8 cellular contexts compared by ENCODE assay signal in genomic region chr1:156052862-156053769, GRCh38. TPM values are rescaled to one million over a fixed set of nuclear protein-coding genes. Genes with fewer than 3 reads are reported as not detected.
DNase-seq lines count a peak whose midpoint lies in the region; ATAC-seq and TF ChIP-seq lines count a peak whose summit lies in the region.

No MANE protein-coding gene starts in this region.

- H3K36me3 Mint-ChIP-seq in activated T-cell treated with anti-CD3 and anti-CD28 coated beads, Interleukin-2, amount 50 U/mL, for 4 hours (ENCODE audit: insufficient read depth) = peaks cover 7% of the 10 kb centered on the region
- H3K36me3 Mint-ChIP-seq in naive thymus-derived CD8-positive, alpha-beta T cell = peaks cover 0 to 23% (median 0%) of the 10 kb centered on the region in 3 donors
- peaks cover 23 to 25% of the 10 kb centered on the region in 2 donors for H3K36me3 Mint-ChIP-seq in stimulated activated naive B cell treated with anti-CD40 and anti-IgM and Interleukin-4, amounts not matched to agents 10 μg/mL and 1 μg/mL and 100 μg/mL, for 72 hours

- no peaks in the 10 kb centered on the region for H3K27me3 ChIP-seq in PC-3 (ENCODE audit: low read length)
- no peaks in the 10 kb centered on the region for H3K27me3 ChIP-seq in esophagus muscularis mucosa

- TF ChIP-seq CTCF in PC-3 (conservative IDR thresholded peaks at IDR 0.05; ENCODE audit: low read depth, low read length) = peak; percentile 43
- TF ChIP-seq CTCF in esophagus muscularis mucosa (IDR thresholded peaks at IDR 0.05) = no peak

- H3K4me3 ChIP-seq in PC-3 (ENCODE audit: low read length) (peak overlapping the region; percentile 84), esophagus muscularis mucosa (peak overlapping the region; percentile 70 to 100 (median 93))

- H3K9me2 ChIP-seq in PC-3 (replicated peaks; ENCODE audit: low read length) = no peaks in the 10 kb centered on the region

- H3K27me3 Mint-ChIP-seq in activated T-cell treated with anti-CD3 and anti-CD28 coated beads, Interleukin-2, amount 50 U/mL, for 4 hours (ENCODE audit: low read depth) = no peaks in the 10 kb centered on the region
- H3K27me3 Mint-ChIP-seq in naive thymus-derived CD8-positive, alpha-beta T cell = no peaks in the 10 kb centered on the region
- H3K27me3 Mint-ChIP-seq in stimulated activated naive B cell treated with anti-CD40 and anti-IgM and Interleukin-4, amounts not matched to agents 10 μg/mL and 1 μg/mL and 100 μg/mL, for 72 hours = no peaks in the 10 kb centered on the region

- peak; percentile 35 for DNase-seq in DMS153 treated with DMSO at 0.1 percent for 48 hours (lab: John Stamatoyannopoulos, UW; ENCODE audit: unreplicated experiment)
- DNase-seq in HS-5 (ENCODE audit: low read depth) = peak; percentile 30
- peak; percentile 77 for DNase-seq in PC-3
- peak; percentile 67 for DNase-seq in activated T-cell treated with anti-CD3 and anti-CD28 coated beads, Interleukin-2, amount 50 U/mL, for 4 hours
- no peak for DNase-seq in esophagus muscularis mucosa (ENCODE audit: extremely low spot score)
- DNase-seq in naive thymus-derived CD8-positive, alpha-beta T cell = peak; percentile 59 to 87 (median 68)
- DNase-seq in stimulated activated naive B cell treated with anti-CD40 and anti-IgM and Interleukin-4, amounts not matched to agents 10 μg/mL and 1 μg/mL and 100 μg/mL, for 72 hours = peak; percentile 48

- H3F3A ChIP-seq in PC-3 (ENCODE audit: low read length, unreplicated experiment) = peaks cover 4% of the 10 kb centered on the region

- peak overlapping the region; percentile 58 to 91 (median 88) for H3K27ac Mint-ChIP-seq in naive thymus-derived CD8-positive, alpha-beta T cell
- H3K27ac Mint-ChIP-seq in stimulated activated naive B cell treated with anti-CD40 and anti-IgM and Interleukin-4, amounts not matched to agents 10 μg/mL and 1 μg/mL and 100 μg/mL, for 72 hours = peak overlapping the region; percentile 92

- CTCF ChIA-PET in PC-3 (lab: Charles Lee) = interaction anchor here (0.6 to 0.7 kb wide), 2 partner anchors 64 to 88 kb away, joined by 3 to 7 read pairs; no protein-coding TSS in a partner anchor

- ATAC-seq in PC-3 (peak; percentile 30), HG03025 (IDR thresholded peaks at IDR 0.05; ENCODE audit: low FRiP score, unreplicated experiment) (no peak)
- peak; percentile 41 to 45 for ATAC-seq in activated T-cell treated with anti-CD3 and anti-CD28 coated beads, Interleukin-2, amount 50 U/mL, for 4 hours
- ATAC-seq in naive thymus-derived CD8-positive, alpha-beta T cell = peak; percentile 51 to 52
- peak; percentile 28 to 36 for ATAC-seq in stimulated activated naive B cell treated with anti-CD40 and anti-IgM and Interleukin-4, amounts not matched to agents 10 μg/mL and 1 μg/mL and 100 μg/mL, for 72 hours (replicated peaks)

- no peak for TF ChIP-seq EP300 in esophagus muscularis mucosa (IDR thresholded peaks at IDR 0.05)

- no peaks in the 10 kb centered on the region for H3K9me3 ChIP-seq in PC-3 (ENCODE audit: low read length)
- no peaks in the 10 kb centered on the region for H3K9me3 ChIP-seq in esophagus muscularis mucosa

- WGBS in esophagus muscularis mucosa = 0% methylated on average over 22 of the region's 63 CpGs

- H3K79me2 ChIP-seq in PC-3 (ENCODE audit: low read length) = peaks cover 33% of the 10 kb centered on the region

- H4K20me1 ChIP-seq in PC-3 (ENCODE audit: low read length) = 0 out of 2 replicates have a peak, but pooled peaks cover 3% of the 10 kb centered on the region

- intact Hi-C loops in PC-3 (cut with micrococcal nuclease) = no loop called here
- intact Hi-C loops in esophagus muscularis mucosa (cut with DNase I) = no loop called here

- peak overlapping the region; percentile 90 for H2AFZ ChIP-seq in PC-3 (ENCODE audit: low read length)

- H3K4me1 ChIP-seq in PC-3 (ENCODE audit: insufficient read depth, low read length) = peaks cover 15% of the 10 kb centered on the region
- peaks cover 21 to 32% (median 31%) of the 10 kb centered on the region in 4 donors for H3K4me1 ChIP-seq in esophagus muscularis mucosa

- peak overlapping the region; percentile 84 for H3K4me2 ChIP-seq in PC-3 (ENCODE audit: low read length)

- H3K9me3 Mint-ChIP-seq in activated T-cell treated with anti-CD3 and anti-CD28 coated beads, Interleukin-2, amount 50 U/mL, for 4 hours = no peaks in the 10 kb centered on the region
- no peaks in the 10 kb centered on the region for H3K9me3 Mint-ChIP-seq in naive thymus-derived CD8-positive, alpha-beta T cell
- no peaks in the 10 kb centered on the region for H3K9me3 Mint-ChIP-seq in stimulated activated naive B cell treated with anti-CD40 and anti-IgM and Interleukin-4, amounts not matched to agents 10 μg/mL and 1 μg/mL and 100 μg/mL, for 72 hours

- POLR2A ChIA-PET in PC-3 (lab: Charles Lee; ENCODE audit: unreplicated experiment) = interaction anchor here (0.6 kb wide), 1 partner anchor 98 kb away, joined by 5 read pairs; no protein-coding TSS in a partner anchor
- POLR2A ChIA-PET in naive thymus-derived CD8-positive, alpha-beta T cell (lab: Charles Lee) = interaction anchor here (0.6 to 1.9 kb wide), 5 partner anchors 31 to 972 kb away, joined by 3 to 12 read pairs (median 4); partner anchors contain the start of genes KHDC4 and SSR2

- H3K27ac ChIP-seq in PC-3 (ENCODE audit: low read length) (peak overlapping the region; percentile 18; the same call in 1 of the 2 replicates), esophagus muscularis mucosa (replicated peaks in 1 of 4) (peak overlapping the region; percentile 91 to 96 (median 94))

- TF ChIP-seq POLR2A in esophagus muscularis mucosa (IDR thresholded peaks at IDR 0.05; ENCODE audit: low read depth) = no peak

- no TSS peak for BruUV-seq in PC-3 (replicated peaks; lab: Mats Ljungman, UMichigan)

- H3K4me3 Mint-ChIP-seq in activated T-cell treated with anti-CD3 and anti-CD28 coated beads, Interleukin-2, amount 50 U/mL, for 4 hours = peak overlapping the region; percentile 91
- peak overlapping the region; percentile 86 to 100 (median 92) for H3K4me3 Mint-ChIP-seq in naive thymus-derived CD8-positive, alpha-beta T cell
- H3K4me3 Mint-ChIP-seq in stimulated activated naive B cell treated with anti-CD40 and anti-IgM and Interleukin-4, amounts not matched to agents 10 μg/mL and 1 μg/mL and 100 μg/mL, for 72 hours = peak overlapping the region; percentile 93 to 99

- H3K36me3 ChIP-seq in PC-3 (ENCODE audit: low read depth, low read length) (peaks cover 27% of the 10 kb centered on the region), esophagus muscularis mucosa (peaks cover under 1 to 50% (median 34%) of the 10 kb centered on the region in 4 donors)

- peak overlapping the region; percentile 79 for H3K9ac ChIP-seq in PC-3 (ENCODE audit: low read length)

- peaks cover 25% of the 10 kb centered on the region for H3K4me1 Mint-ChIP-seq in activated T-cell treated with anti-CD3 and anti-CD28 coated beads, Interleukin-2, amount 50 U/mL, for 4 hours (ENCODE audit: low read depth)
- peaks cover 20 to 39% (median 36%) of the 10 kb centered on the region in 4 donors for H3K4me1 Mint-ChIP-seq in naive thymus-derived CD8-positive, alpha-beta T cell
- peaks cover 16 to 31% of the 10 kb centered on the region in 2 donors for H3K4me1 Mint-ChIP-seq in stimulated activated naive B cell treated with anti-CD40 and anti-IgM and Interleukin-4, amounts not matched to agents 10 μg/mL and 1 μg/mL and 100 μg/mL, for 72 hours

RNA-seq across cellular contexts. Expression of gene UBQLN4, which starts 0.5 kb away (rescaled TPM):
- total RNA-seq in PC-3 (2014; rRNA removed) = 45.4 and 62.9 TPM in 2 replicates
- 10 to 100 TPM; 52.9 to 57.3 (median 53.7) TPM for total RNA-seq in activated T-cell treated with anti-CD3 and anti-CD28 coated beads, Interleukin-2, amount 50 U/mL, for 4 hours
- total RNA-seq in esophagus muscularis mucosa = 10 to 100 TPM; 17.4 to 33.3 (median 26.0) TPM
- total RNA-seq in naive thymus-derived CD8-positive, alpha-beta T cell = 10 to 100 TPM; 31.6 to 34.8 TPM
- 1 to 10 TPM; 6.9 to 9.7 (median 7.6) TPM for polyA plus RNA-seq in naive thymus-derived CD8-positive, alpha-beta T cell

RNA-seq across cellular contexts. Expression of gene LAMTOR2, which starts 1.5 kb away (rescaled TPM):
- total RNA-seq in PC-3 (2014; rRNA removed) (130 TPM in 2 replicates), esophagus muscularis mucosa (100 to 1,000 TPM in 1 of 4 donors, 10 to 100 TPM in 3; 59.3 to 106 (median 75.5) TPM)
- total RNA-seq in activated T-cell treated with anti-CD3 and anti-CD28 coated beads, Interleukin-2, amount 50 U/mL, for 4 hours = 10 to 100 TPM; 56.6 to 62.3 (median 59.2) TPM
- total RNA-seq in naive thymus-derived CD8-positive, alpha-beta T cell = 10 to 100 TPM; 22.6 to 24.2 TPM
- 100 to 1,000 TPM in 1 of 3 donors, 10 to 100 TPM in 2; 89.1 to 102 (median 96.1) TPM for polyA plus RNA-seq in naive thymus-derived CD8-positive, alpha-beta T cell

RNA-seq across cellular contexts. Expression of gene RAB25, which starts 7.8 kb away (rescaled TPM):
- total RNA-seq in PC-3 (2014; rRNA removed) (18.1 and 18.5 TPM in 2 replicates), esophagus muscularis mucosa (not detected)
- total RNA-seq in activated T-cell treated with anti-CD3 and anti-CD28 coated beads, Interleukin-2, amount 50 U/mL, for 4 hours = under 1 TPM; 0.61 to 0.79 (median 0.63) TPM
- 1 to 10 TPM; 1.1 to 1.3 TPM for total RNA-seq in naive thymus-derived CD8-positive, alpha-beta T cell
- 1 to 10 TPM in 1 of 3 donors, under 1 TPM in 2; 0.81 to 2.0 (median 0.96) TPM for polyA plus RNA-seq in naive thymus-derived CD8-positive, alpha-beta T cell

RNA-seq across cellular contexts. Expression of gene MEX3A, which starts 29.1 kb away (rescaled TPM):
- total RNA-seq in PC-3 (2014; rRNA removed) (12.9 and 14.7 TPM in 2 replicates), esophagus muscularis mucosa (1 to 10 TPM in 1 of 4 donors, under 1 TPM in 3; under 0.01 to 1.6 (median 0.66) TPM)
- under 1 TPM; 0.50 to 0.66 (median 0.57) TPM for total RNA-seq in activated T-cell treated with anti-CD3 and anti-CD28 coated beads, Interleukin-2, amount 50 U/mL, for 4 hours
- under 1 TPM in 1 of 2 experiments, not detected in 1; 0.38 TPM for total RNA-seq in naive thymus-derived CD8-positive, alpha-beta T cell
- polyA plus RNA-seq in naive thymus-derived CD8-positive, alpha-beta T cell = not detected

RNA-seq across cellular contexts. Expression of gene SSR2, which starts 32.4 kb away (rescaled TPM):
- total RNA-seq in PC-3 (2014; rRNA removed) (282 and 293 TPM in 2 replicates), esophagus muscularis mucosa (100 to 1,000 TPM; 118 to 229 (median 137) TPM)
- total RNA-seq in activated T-cell treated with anti-CD3 and anti-CD28 coated beads, Interleukin-2, amount 50 U/mL, for 4 hours = 100 to 1,000 TPM; 167 to 183 (median 173) TPM
- 100 to 1,000 TPM; 199 to 218 TPM for total RNA-seq in naive thymus-derived CD8-positive, alpha-beta T cell
- polyA plus RNA-seq in naive thymus-derived CD8-positive, alpha-beta T cell = 100 to 1,000 TPM; 345 to 396 (median 347) TPM
